31 cellular contexts compared by ENCODE assay signal in genomic region chr9:131805803-131806202, GRCh38.
"Had no signal": no experiment of that assay in that cellular context is flagged by ENCODE, and none has a peak within 500 bp of the region (broad histone marks: within the 10 kb centered on the region; RNA-seq: fewer than 3 reads in every experiment).

No MANE protein-coding gene starts in this region.

- H3K4me3 ChIP-seq: ascending aorta, breast epithelium, K562 had no signal

- H3K27ac Mint-ChIP-seq: activated CD4-positive, alpha-beta memory T cell treated with anti-CD3 and anti-CD28 coated beads, Interleukin-2, amount 10 ng/mL, durations not matched to agents 7 days and 5 days; activated CD8-positive, alpha-beta memory T cell treated with anti-CD3 and anti-CD28 coated beads, Interleukin-2, amount 10 ng/mL, durations not matched to agents 7 days and 5 days; activated naive CD4-positive, alpha-beta T cell treated with anti-CD3 and anti-CD28 coated beads, Interleukin-2, amount 50 U/mL, for 24 hours; activated naive CD8-positive, alpha-beta T cell treated with anti-CD3 and anti-CD28 coated beads, Interleukin-2, amount 10 ng/mL, durations not matched to agents 7 days and 5 days; activated T-cell treated with anti-CD3 and anti-CD28 coated beads, Interleukin-2, amount 50 U/mL, for 72 hours; activated T-helper 17 cell treated with anti-CD3 and anti-CD28 coated beads, Interleukin-2, amount 50 U/mL, for 72 hours had no signal

- H3K9me3 Mint-ChIP-seq: activated CD4-positive, alpha-beta memory T cell treated with anti-CD3 and anti-CD28 coated beads, Interleukin-2, amount 10 ng/mL, durations not matched to agents 7 days and 5 days; activated naive CD4-positive, alpha-beta T cell treated with anti-CD3 and anti-CD28 coated beads, Interleukin-2, amount 50 U/mL, for 24 hours; activated naive CD8-positive, alpha-beta T cell treated with anti-CD3 and anti-CD28 coated beads, Interleukin-2, amount 10 ng/mL, durations not matched to agents 7 days and 5 days; activated T-cell treated with anti-CD3 and anti-CD28 coated beads, Interleukin-2, amount 50 U/mL, for 72 hours; activated T-helper 17 cell treated with anti-CD3 and anti-CD28 coated beads, Interleukin-2, amount 50 U/mL, for 72 hours had no signal

- ATAC-seq: activated CD8-positive, alpha-beta memory T cell treated with anti-CD3 and anti-CD28 coated beads, Interleukin-2, amount 10 ng/mL, durations not matched to agents 7 days and 5 days; activated T-cell treated with anti-CD3 and anti-CD28 coated beads, Interleukin-2, amount 50 U/mL, for 72 hours; activated T-helper 17 cell treated with anti-CD3 and anti-CD28 coated beads, Interleukin-2, amount 50 U/mL, for 72 hours; K562; Panc1 had no signal

- DNase-seq: activated CD4-positive, alpha-beta memory T cell treated with anti-CD3 and anti-CD28 coated beads, Interleukin-2, amount 10 ng/mL, durations not matched to agents 7 days and 5 days; activated CD4-positive, alpha-beta T cell treated with anti-CD3 and anti-CD28 coated beads for 1 hour; activated CD4-positive, alpha-beta T cell treated with anti-CD3 and anti-CD28 coated beads for 48 hours; activated CD4-positive, CD25-positive, alpha-beta regulatory T cell; activated CD8-positive, alpha-beta memory T cell treated with anti-CD3 and anti-CD28 coated beads for 24 hours; activated CD8-positive, alpha-beta memory T cell treated with anti-CD3 and anti-CD28 coated beads, Interleukin-2, amount 10 ng/mL, durations not matched to agents 7 days and 5 days; activated CD8-positive, alpha-beta memory T cell treated with anti-CD3 and anti-CD28 coated beads, Interleukin-2, amount 50 U/mL, for 48 hours; activated gamma-delta T cell; activated naive CD4-positive, alpha-beta T cell treated with Interleukin-2 at 50 U/mL for 16 hours; activated naive CD8-positive, alpha-beta T cell treated with anti-CD3 and anti-CD28 coated beads, Interleukin-2, amount 10 ng/mL, durations not matched to agents 7 days and 5 days; activated T-cell treated with anti-CD3 and anti-CD28 coated beads, Interleukin-2, amount 50 U/mL, for 72 hours; amygdala; NCI-H1092 treated with DMSO at 0.1 percent for 48 hours; NCI-H1417; NCI-H146; NCI-H187; NCI-H2081; NCI-H226; NCI-H446 treated with DMSO at 0.1 percent for 48 hours; NCI-H524; NCI-H69; NCI-H82; SHP77 treated with DMSO at 0.1 percent for 48 hours; T1000; WERI-Rb-1 had no signal

- H3K36me3 Mint-ChIP-seq: activated CD8-positive, alpha-beta memory T cell treated with anti-CD3 and anti-CD28 coated beads, Interleukin-2, amount 10 ng/mL, durations not matched to agents 7 days and 5 days; activated naive CD4-positive, alpha-beta T cell treated with anti-CD3 and anti-CD28 coated beads, Interleukin-2, amount 50 U/mL, for 24 hours; activated naive CD8-positive, alpha-beta T cell treated with anti-CD3 and anti-CD28 coated beads, Interleukin-2, amount 10 ng/mL, durations not matched to agents 7 days and 5 days had no signal

- H3K27ac ChIP-seq: ascending aorta, breast epithelium, WERI-Rb-1 had no signal

- H3K4me3 Mint-ChIP-seq: activated CD4-positive, alpha-beta memory T cell treated with anti-CD3 and anti-CD28 coated beads, Interleukin-2, amount 10 ng/mL, durations not matched to agents 7 days and 5 days; activated CD8-positive, alpha-beta memory T cell treated with anti-CD3 and anti-CD28 coated beads, Interleukin-2, amount 10 ng/mL, durations not matched to agents 7 days and 5 days; activated naive CD4-positive, alpha-beta T cell treated with anti-CD3 and anti-CD28 coated beads, Interleukin-2, amount 50 U/mL, for 24 hours; activated naive CD8-positive, alpha-beta T cell treated with anti-CD3 and anti-CD28 coated beads, Interleukin-2, amount 10 ng/mL, durations not matched to agents 7 days and 5 days; activated T-cell treated with anti-CD3 and anti-CD28 coated beads, Interleukin-2, amount 50 U/mL, for 72 hours; activated T-helper 17 cell treated with anti-CD3 and anti-CD28 coated beads, Interleukin-2, amount 50 U/mL, for 72 hours had no signal

- H3K4me1 Mint-ChIP-seq: activated CD4-positive, alpha-beta memory T cell treated with anti-CD3 and anti-CD28 coated beads, Interleukin-2, amount 10 ng/mL, durations not matched to agents 7 days and 5 days; activated CD8-positive, alpha-beta memory T cell treated with anti-CD3 and anti-CD28 coated beads, Interleukin-2, amount 10 ng/mL, durations not matched to agents 7 days and 5 days; activated naive CD4-positive, alpha-beta T cell treated with anti-CD3 and anti-CD28 coated beads, Interleukin-2, amount 50 U/mL, for 24 hours; activated naive CD8-positive, alpha-beta T cell treated with anti-CD3 and anti-CD28 coated beads, Interleukin-2, amount 10 ng/mL, durations not matched to agents 7 days and 5 days; activated T-helper 17 cell treated with anti-CD3 and anti-CD28 coated beads, Interleukin-2, amount 50 U/mL, for 72 hours had no signal

- H3K9me3 ChIP-seq: ascending aorta had no signal

- H3K4me1 ChIP-seq: ascending aorta, breast epithelium had no signal

- H3K36me3 ChIP-seq: ascending aorta, breast epithelium, WERI-Rb-1 had no signal

- FAIRE-seq: K562 had no signal
